In the genomic region with DNA sequence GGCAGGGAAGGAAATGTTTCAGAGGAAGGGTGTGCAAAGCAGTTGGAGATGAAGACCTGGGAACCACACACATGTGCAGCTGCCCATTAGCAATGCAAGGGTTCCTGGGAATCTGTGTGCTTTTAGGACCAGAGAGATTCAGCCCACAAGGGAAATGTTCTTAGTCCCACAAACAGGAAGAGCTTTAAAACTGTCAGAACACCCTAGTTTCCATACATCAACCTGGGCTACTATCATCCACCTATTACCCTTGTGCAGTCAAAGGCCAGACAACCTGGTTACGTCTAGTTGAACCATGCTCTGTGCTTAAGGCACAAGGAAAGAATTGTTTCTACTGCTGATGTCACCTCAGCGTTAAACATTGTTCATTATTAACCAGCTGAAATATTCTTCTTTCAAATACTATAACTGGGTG, we compare ENCODE assay signal across 14 cellular contexts. TPM values are rescaled to one million over a fixed set of nuclear protein-coding genes. Genes with fewer than 3 reads are reported as not detected.
DNase-seq lines count a peak whose midpoint lies in the region; ATAC-seq and TF ChIP-seq lines count a peak whose summit lies in the region.
"Had no signal": no experiment of that assay in that cellular context is flagged by ENCODE, and none has a peak within 500 bp of the region (broad histone marks: within the 10 kb centered on the region; RNA-seq: fewer than 3 reads in every experiment).

No MANE protein-coding gene starts in this region.

- H3K4me3 ChIP-seq in PC-3 (ENCODE audit: low read length), result no peak overlapping the region
- H3K4me3 ChIP-seq: SK-N-MC had no signal

- H3K9me3 Mint-ChIP-seq in memory B cell, result no peaks in the 10 kb centered on the region
- H3K9me3 Mint-ChIP-seq: activated CD4-positive, alpha-beta T cell treated with anti-CD3 and anti-CD28 coated beads, Interleukin-2, amount 10 ng/mL, durations not matched to agents 7 days and 5 days; dendritic cell treated with granulocyte-macrophage colony-stimulating factor and Interleukin-4, amounts not matched to agents 40 ng/mL and 50 ng/mL, for 4 days had no signal

- peak overlapping the region; percentile 7 for H3K27ac Mint-ChIP-seq in memory B cell
- H3K27ac Mint-ChIP-seq: activated CD4-positive, alpha-beta T cell treated with anti-CD3 and anti-CD28 coated beads, Interleukin-2, amount 10 ng/mL, durations not matched to agents 7 days and 5 days; dendritic cell treated with granulocyte-macrophage colony-stimulating factor and Interleukin-4, amounts not matched to agents 40 ng/mL and 50 ng/mL, for 4 days had no signal

- H3K27ac ChIP-seq in PC-3 (ENCODE audit: low read length), result peak overlapping the region; percentile 40
- H3K27ac ChIP-seq: SK-N-MC had no signal

- no peaks in the 10 kb centered on the region for H3F3A ChIP-seq in PC-3 (ENCODE audit: low read length, unreplicated experiment)

- H3K4me2 ChIP-seq in PC-3 (ENCODE audit: low read length), result peak overlapping the region; percentile 20; the same call in 1 of the 2 replicates

- DNase-seq in Caki2 (ENCODE audit: low read depth) (peak; percentile 72), PC-3 (no peak), memory B cell (ENCODE audit: low spot score in 2 of 2) (no peak), globus pallidus (ENCODE audit: low spot score) (no peak), HT-29 (ENCODE audit: low spot score) (no peak), occipital lobe (lab: John Stamatoyannopoulos, UW) (no peak)
- DNase-seq: activated CD4-positive, alpha-beta T cell treated with anti-CD3 and anti-CD28 coated beads, Interleukin-2, amount 10 ng/mL, durations not matched to agents 7 days and 5 days; activated naive CD4-positive, alpha-beta T cell treated with Interleukin-2 at 50 U/mL for 16 hours; AML-193; NCI-H526 treated with DMSO at 0.1 percent for 48 hours had no signal

- TF ChIP-seq CTCF in PC-3 (conservative IDR thresholded peaks at IDR 0.05; ENCODE audit: low read depth, low read length), result no peak

- peaks cover 11% of the 10 kb centered on the region for H3K36me3 Mint-ChIP-seq in memory B cell

- no TSS peak for BruUV-seq in PC-3 (replicated peaks; lab: Mats Ljungman, UMichigan)

- no peak overlapping the region for H3K4me3 Mint-ChIP-seq in memory B cell
- H3K4me3 Mint-ChIP-seq: activated CD4-positive, alpha-beta T cell treated with anti-CD3 and anti-CD28 coated beads, Interleukin-2, amount 10 ng/mL, durations not matched to agents 7 days and 5 days; dendritic cell treated with granulocyte-macrophage colony-stimulating factor and Interleukin-4, amounts not matched to agents 40 ng/mL and 50 ng/mL, for 4 days had no signal

- peaks cover 25% of the 10 kb centered on the region for H3K4me1 Mint-ChIP-seq in memory B cell
- H3K4me1 Mint-ChIP-seq: activated CD4-positive, alpha-beta T cell treated with anti-CD3 and anti-CD28 coated beads, Interleukin-2, amount 10 ng/mL, durations not matched to agents 7 days and 5 days had no signal

- intact Hi-C loops in PC-3 (cut with micrococcal nuclease), result loop anchor here (10.0 kb wide), 1 partner anchor 244 kb away; no protein-coding TSS in a partner anchor

- H4K20me1 ChIP-seq in PC-3 (ENCODE audit: low read length), result peaks cover 4% of the 10 kb centered on the region; the same call in 1 of the 2 replicates

- in situ Hi-C loops in Caki2 (cut with HindIII; ENCODE audit: low pct_unique_long_range_greater_than_20kb, low sequenced_read_pairs), result no loop called here

- H3K27me3 ChIP-seq in PC-3 (ENCODE audit: low read length), result no peaks in the 10 kb centered on the region

- H3K9me2 ChIP-seq in PC-3 (replicated peaks; ENCODE audit: low read length), result no peaks in the 10 kb centered on the region

- H3K4me1 ChIP-seq in PC-3 (ENCODE audit: insufficient read depth, low read length), result peaks cover 55% of the 10 kb centered on the region

- peaks cover 90% of the 10 kb centered on the region for H3K79me2 ChIP-seq in PC-3 (ENCODE audit: low read length)

- POLR2A ChIA-PET in PC-3 (lab: Charles Lee; ENCODE audit: unreplicated experiment), result no interaction called here

- CTCF ChIA-PET in PC-3 (lab: Charles Lee), result no interaction called here

- no peak overlapping the region for H3K9ac ChIP-seq in PC-3 (ENCODE audit: low read length)

- ATAC-seq in GM21737 (IDR thresholded peaks at IDR 0.05; ENCODE audit: unreplicated experiment) (peak; percentile 36), PC-3 (no peak), memory B cell (ENCODE audit: low read depth) (no peak), HG02571 (IDR thresholded peaks at IDR 0.05; ENCODE audit: unreplicated experiment) (no peak)

- no peak overlapping the region for H2AFZ ChIP-seq in PC-3 (ENCODE audit: low read length)

- no peaks in the 10 kb centered on the region for H3K27me3 Mint-ChIP-seq in memory B cell

- 0 out of 2 replicates have a peak, but pooled peaks cover 6% of the 10 kb centered on the region for H3K36me3 ChIP-seq in PC-3 (ENCODE audit: low read depth, low read length)

- no peaks in the 10 kb centered on the region for H3K9me3 ChIP-seq in PC-3 (ENCODE audit: low read length)

RNA-seq across cellular contexts. Expression of a gene that starts 7.5 kb away (rescaled TPM):
- total RNA-seq in Caki2 (2014; rRNA removed; shearing (Covaris generic); ENCODE audit: low replicate concordance), result 49.9 and 62.5 TPM in 2 replicates
- total RNA-seq in PC-3 (2014; rRNA removed), result 19.4 and 21.7 TPM in 2 replicates
- total RNA-seq in HT-29 (2014; rRNA removed; shearing (Covaris generic)), result 11.7 and 18.9 TPM in 2 replicates
- 20.4 TPM for total RNA-seq in occipital lobe
